In genomic region chrX:49206543-49206942, GRCh38 we compare ENCODE assay signal across 25 cellular contexts. TPM values are rescaled to one million over a fixed set of nuclear protein-coding genes. Genes with fewer than 3 reads are reported as not detected.
"Had no signal": no experiment of that assay in that cellular context is flagged by ENCODE, and none has a peak within 500 bp of the region (broad histone marks: within the 10 kb centered on the region; RNA-seq: fewer than 3 reads in every experiment).

No MANE protein-coding gene starts in this region.

- H3K27me3 Mint-ChIP-seq: stimulated activated memory B cell treated with anti-CD40 and anti-IgM and Interleukin-4, amounts not matched to agents 10 μg/mL and 1 μg/mL and 100 μg/mL, for 72 hours; stimulated activated naive CD8-positive, alpha-beta T cell treated with anti-CD3 and anti-CD28 coated beads, Interleukin-15, amount 100 ng/mL, for 72 hours; stimulated activated naive CD8-positive, alpha-beta T cell treated with anti-CD3 and anti-CD28 coated beads, Interleukin-15, Interleukin-2, amounts not matched to agents 100 ng/mL and 50 ng/mL, for 24 hours; type B pancreatic cell had no signal

- H3K27ac Mint-ChIP-seq: stimulated activated effector memory CD8-positive, alpha-beta T cell treated with anti-CD3 and anti-CD28 coated beads, Interleukin-12 subunit alpha, Interleukin-12 subunit beta, amount 100 ng/mL, for 72 hours; stimulated activated memory B cell treated with anti-CD40 and anti-IgM and Interleukin-4, amounts not matched to agents 10 μg/mL and 1 μg/mL and 100 μg/mL, for 72 hours; stimulated activated naive B cell treated with anti-CD40 and anti-IgM and Interleukin-4, amounts not matched to agents 10 μg/mL and 1 μg/mL and 100 μg/mL, for 72 hours; stimulated activated naive CD8-positive, alpha-beta T cell treated with anti-CD3 and anti-CD28 coated beads, Interleukin-15, amount 100 ng/mL, for 72 hours; stimulated activated naive CD8-positive, alpha-beta T cell treated with anti-CD3 and anti-CD28 coated beads, Interleukin-15, Interleukin-2, amounts not matched to agents 100 ng/mL and 50 ng/mL, for 24 hours; type B pancreatic cell had no signal

- H3K4me3 Mint-ChIP-seq: stimulated activated effector memory CD8-positive, alpha-beta T cell treated with anti-CD3 and anti-CD28 coated beads, Interleukin-12 subunit alpha, Interleukin-12 subunit beta, amount 100 ng/mL, for 72 hours; stimulated activated memory B cell treated with anti-CD40 and anti-IgM and Interleukin-4, amounts not matched to agents 10 μg/mL and 1 μg/mL and 100 μg/mL, for 72 hours; stimulated activated naive B cell treated with anti-CD40 and anti-IgM and Interleukin-4, amounts not matched to agents 10 μg/mL and 1 μg/mL and 100 μg/mL, for 72 hours; stimulated activated naive CD8-positive, alpha-beta T cell treated with anti-CD3 and anti-CD28 coated beads, Interleukin-15, amount 100 ng/mL, for 72 hours; stimulated activated naive CD8-positive, alpha-beta T cell treated with anti-CD3 and anti-CD28 coated beads, Interleukin-15, Interleukin-2, amounts not matched to agents 100 ng/mL and 50 ng/mL, for 24 hours; type B pancreatic cell had no signal

- H3K4me1 Mint-ChIP-seq: stimulated activated effector memory CD8-positive, alpha-beta T cell treated with anti-CD3 and anti-CD28 coated beads, Interleukin-12 subunit alpha, Interleukin-12 subunit beta, amount 100 ng/mL, for 72 hours; stimulated activated memory B cell treated with anti-CD40 and anti-IgM and Interleukin-4, amounts not matched to agents 10 μg/mL and 1 μg/mL and 100 μg/mL, for 72 hours; stimulated activated naive CD8-positive, alpha-beta T cell treated with anti-CD3 and anti-CD28 coated beads, Interleukin-15, amount 100 ng/mL, for 72 hours had no signal

- DNase-seq: stimulated activated CD4-positive, alpha-beta T cell treated with anti-CD3 and anti-CD28 coated beads, Interleukin-2, amount 100 ng/mL, for 48 hours; stimulated activated CD4-positive, alpha-beta T cell treated with anti-CD3 and anti-CD28 coated beads, Interleukin-4, amount 100 ng/mL, for 1 hour; stimulated activated CD4-positive, alpha-beta T cell treated with anti-CD3 and anti-CD28 coated beads, Interleukin-4, amount 100 ng/mL, for 24 hours; stimulated activated CD4-positive, alpha-beta T cell treated with anti-CD3 and anti-CD28 coated beads, Interleukin-4, amount 100 ng/mL, for 4 hours; stimulated activated CD8-positive, alpha-beta memory T cell treated with anti-CD3 and anti-CD28 coated beads, Interleukin-4, amount 100 ng/mL, for 48 hours; stimulated activated naive B cell treated with anti-CD40 and anti-IgM and Interleukin-4, amounts not matched to agents 10 μg/mL and 1 μg/mL and 100 μg/mL, for 72 hours; stimulated activated naive CD4-positive, alpha-beta T cell; stimulated activated naive CD4-positive, alpha-beta T cell treated with Interleukin-2 at 50 U/mL for 16 hours; stimulated activated naive CD8-positive, alpha-beta T cell treated with anti-CD3 and anti-CD28 coated beads, Interleukin-15, amount 100 ng/mL, for 72 hours; stimulated activated naive CD8-positive, alpha-beta T cell treated with anti-CD3 and anti-CD28 coated beads, Interleukin-15, Interleukin-2, amounts not matched to agents 100 U/mL and 50 U/mL, for 24 hours; stomach; substantia nigra; testis; thyroid gland; tibial artery; transverse colon; trophoblast cell; upper lobe of left lung; upper lobe of right lung; uterus had no signal

- H3K36me3 Mint-ChIP-seq: stimulated activated effector memory CD8-positive, alpha-beta T cell treated with anti-CD3 and anti-CD28 coated beads, Interleukin-12 subunit alpha, Interleukin-12 subunit beta, amount 100 ng/mL, for 72 hours; stimulated activated memory B cell treated with anti-CD40 and anti-IgM and Interleukin-4, amounts not matched to agents 10 μg/mL and 1 μg/mL and 100 μg/mL, for 72 hours; stimulated activated naive B cell treated with anti-CD40 and anti-IgM and Interleukin-4, amounts not matched to agents 10 μg/mL and 1 μg/mL and 100 μg/mL, for 72 hours; type B pancreatic cell had no signal

- H3K9me3 Mint-ChIP-seq: stimulated activated effector memory CD8-positive, alpha-beta T cell treated with anti-CD3 and anti-CD28 coated beads, Interleukin-12 subunit alpha, Interleukin-12 subunit beta, amount 100 ng/mL, for 72 hours; stimulated activated memory B cell treated with anti-CD40 and anti-IgM and Interleukin-4, amounts not matched to agents 10 μg/mL and 1 μg/mL and 100 μg/mL, for 72 hours; stimulated activated naive B cell treated with anti-CD40 and anti-IgM and Interleukin-4, amounts not matched to agents 10 μg/mL and 1 μg/mL and 100 μg/mL, for 72 hours; stimulated activated naive CD8-positive, alpha-beta T cell treated with anti-CD3 and anti-CD28 coated beads, Interleukin-15, amount 100 ng/mL, for 72 hours; stimulated activated naive CD8-positive, alpha-beta T cell treated with anti-CD3 and anti-CD28 coated beads, Interleukin-15, Interleukin-2, amounts not matched to agents 100 ng/mL and 50 ng/mL, for 24 hours; type B pancreatic cell had no signal

RNA-seq across cellular contexts. Expression of gene CACNA1F, which starts 26.6 kb away (rescaled TPM):
- total RNA-seq: temporal lobe had no signal
